In the genomic region with DNA sequence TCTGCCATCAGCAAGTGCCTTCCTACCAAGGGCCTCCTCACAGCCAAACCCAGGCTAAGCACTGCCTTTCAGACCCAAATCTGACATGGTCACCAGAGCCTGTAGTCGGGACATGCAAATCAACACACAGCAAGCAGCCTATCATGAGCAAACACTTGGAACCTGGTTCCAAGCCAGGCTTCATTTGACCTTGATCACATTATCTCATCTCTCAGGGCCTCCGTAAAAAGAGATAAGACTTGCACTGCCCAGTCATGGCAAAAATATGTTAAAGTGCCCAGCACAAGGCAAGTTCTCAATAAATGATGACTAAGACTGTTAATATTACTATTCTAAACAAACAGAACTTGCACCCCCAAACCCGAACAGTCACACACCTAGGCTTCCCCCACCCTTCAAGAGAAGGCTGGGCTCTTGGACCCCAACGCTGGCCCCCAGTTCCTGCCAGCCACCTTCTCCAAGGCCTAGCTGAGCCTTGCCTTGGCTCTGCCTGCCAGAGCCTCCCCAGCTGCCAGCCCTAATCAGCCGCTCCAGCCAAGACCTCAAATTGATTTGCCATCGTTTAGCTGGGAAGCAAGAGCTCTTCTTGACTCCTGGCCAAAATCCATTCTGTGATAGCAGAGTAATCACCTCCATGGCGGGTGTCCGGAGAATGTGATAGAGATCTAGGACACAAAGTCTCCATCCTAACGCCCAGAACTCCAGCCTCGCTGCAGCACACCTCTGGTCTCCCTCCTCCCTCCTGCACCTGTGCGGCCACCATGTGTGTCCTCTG, we compare ENCODE assay signal across 16 cellular contexts. TPM values are rescaled to one million over a fixed set of nuclear protein-coding genes. Genes with fewer than 3 reads are reported as not detected.
DNase-seq lines count a peak whose midpoint lies in the region; FAIRE-seq and TF ChIP-seq lines count a peak whose summit lies in the region.
"Had no signal": no experiment of that assay in that cellular context is flagged by ENCODE, and none has a peak within 500 bp of the region (broad histone marks: within the 10 kb centered on the region; RNA-seq: fewer than 3 reads in every experiment).

No MANE protein-coding gene starts in this region.

- TF ChIP-seq CTCF in brain microvascular endothelial cell (IDR thresholded peaks at IDR 0.05; ENCODE audit: low read depth, low read length, missing control alignments), result no peak

- no peak for FAIRE-seq in H54 (lab: Jason Lieb, UNC)

- in situ Hi-C loops in brain microvascular endothelial cell (cut with HindIII; ENCODE audit: low pct_ligation_motif_present, low sequenced_read_pairs), result no loop called here

- DNase-seq in A172 (ENCODE audit: low spot score) (peak; percentile 89), H54 (ENCODE audit: insufficient read length, low spot score) (peak; percentile 32), NCI-H69 (lab: John Stamatoyannopoulos, UW) (peak; percentile 88), brain microvascular endothelial cell (peak; percentile 13), NCI-H510A treated with DMSO at 0.1 percent for 48 hours (lab: John Stamatoyannopoulos, UW) (no peak), inferior parietal cortex (ENCODE audit: extremely low spot score) (no peak), C1 segment of cervical spinal cord (lab: John Stamatoyannopoulos, UW) (no peak)
- no peak for DNase-seq in activated CD4-positive, CD25-positive, alpha-beta regulatory T cell treated with anti-CD3 and anti-CD28 coated beads, Interleukin-2, amount 50 U/mL, for 72 hours
- DNase-seq: activated CD4-positive, alpha-beta T cell treated with anti-CD3 and anti-CD28 coated beads, Interleukin-2, amount 10 ng/mL, durations not matched to agents 24 days and 14 days; activated naive CD4-positive, alpha-beta T cell; central memory CD4-positive, alpha-beta T cell; GF-D8; mammary epithelial cell; NCI-H774 had no signal

- no peaks in the 10 kb centered on the region for H3K27me3 ChIP-seq in brain microvascular endothelial cell (replicated peaks)

- TF ChIP-seq POLR2A in H54 (IDR thresholded peaks at IDR 0.05; ENCODE audit: low read depth, low read length), result no peak

- no peak overlapping the region for H3K4me3 ChIP-seq in brain microvascular endothelial cell (ENCODE audit: low read depth, low read length)

- H3K27ac ChIP-seq in brain microvascular endothelial cell, result no peak overlapping the region
- H3K27ac ChIP-seq: epithelial cell of prostate had no signal

- no peaks in the 10 kb centered on the region for H3K36me3 ChIP-seq in brain microvascular endothelial cell (replicated peaks)

RNA-seq across cellular contexts. Expression of a gene that starts 18.7 kb away (rescaled TPM):
- total RNA-seq in A172 (2014; rRNA removed; shearing (Covaris generic)), result not detected in 2 replicates
- total RNA-seq: activated CD4-positive, alpha-beta T cell treated with anti-CD3 and anti-CD28 coated beads, Interleukin-2, amount 10 ng/mL, durations not matched to agents 24 days and 14 days; LHCN-M2; mammary epithelial cell had no signal

Comparison
In these comparisons a context has a peak if more than half of its experiments do, and no peak if none do; other contexts are left out.
1. DNase-seq: peak in A172 (single experiment), H54 (single experiment), NCI-H69 (single experiment) and brain microvascular endothelial cell (single experiment); none in NCI-H510A treated with DMSO at 0.1 percent for 48 hours (single experiment), inferior parietal cortex (single experiment), C1 segment of cervical spinal cord (0 of 14) and activated CD4-positive, CD25-positive, alpha-beta regulatory T cell treated with anti-CD3 and anti-CD28 coated beads, Interleukin-2, amount 50 U/mL, for 72 hours (single experiment).